8 cellular contexts compared by ENCODE assay signal in genomic region chr19:42301646-42302204, GRCh38. TPM values are rescaled to one million over a fixed set of nuclear protein-coding genes. Genes with fewer than 3 reads are reported as not detected.
A peak's percentile ranks its signal among the peaks of the same experiment; 100 is the strongest.
DNase-seq lines count a peak whose midpoint lies in the region; ATAC-seq and TF ChIP-seq lines count a peak whose summit lies in the region.

Gene PRR19 (plus strand): TSS chr19:42302132. CDS start chr19:42309585, 7,453 bp downstream.

- H3K27ac Mint-ChIP-seq in activated naive CD8-positive, alpha-beta T cell treated with anti-CD3 and anti-CD28 coated beads, Interleukin-2, amount 10 ng/mL, durations not matched to agents 7 days and 5 days: peak within 1 kb of the TSS; percentile 86
- peak within 1 kb of the TSS; percentile 88 for H3K27ac Mint-ChIP-seq in stimulated activated naive B cell treated with anti-CD40 and anti-IgM and Interleukin-4, amounts not matched to agents 10 μg/mL and 1 μg/mL and 100 μg/mL, for 72 hours

- peaks cover 5% of the 10 kb centered on the region for H3K36me3 ChIP-seq in iPS-15b (ENCODE audit: control insufficient read depth, insufficient read depth, low read length)

- no peaks in the 10 kb centered on the region for H3K9me3 Mint-ChIP-seq in activated naive CD8-positive, alpha-beta T cell treated with anti-CD3 and anti-CD28 coated beads, Interleukin-2, amount 10 ng/mL, durations not matched to agents 7 days and 5 days
- H3K9me3 Mint-ChIP-seq in stimulated activated naive B cell treated with anti-CD40 and anti-IgM and Interleukin-4, amounts not matched to agents 10 μg/mL and 1 μg/mL and 100 μg/mL, for 72 hours: no peaks in the 10 kb centered on the region

- ATAC-seq in activated naive CD8-positive, alpha-beta T cell treated with anti-CD3 and anti-CD28 coated beads, Interleukin-2, amount 10 ng/mL, durations not matched to agents 7 days and 5 days (ENCODE audit: low read depth): peak; percentile 27
- ATAC-seq in stimulated activated naive B cell treated with anti-CD40 and anti-IgM and Interleukin-4, amounts not matched to agents 10 μg/mL and 1 μg/mL and 100 μg/mL, for 72 hours (replicated peaks): peak; percentile 15 to 30
- ATAC-seq in HG03095 (IDR thresholded peaks at IDR 0.05; ENCODE audit: unreplicated experiment): no peak

- no peaks in the 10 kb centered on the region for H3K9me3 ChIP-seq in iPS-15b (ENCODE audit: control insufficient read depth, insufficient read depth, low read length)

- H3K36me3 Mint-ChIP-seq in activated naive CD8-positive, alpha-beta T cell treated with anti-CD3 and anti-CD28 coated beads, Interleukin-2, amount 10 ng/mL, durations not matched to agents 7 days and 5 days: peaks cover 6% of the 10 kb centered on the region
- peaks cover 5 to 7% of the 10 kb centered on the region in 2 donors for H3K36me3 Mint-ChIP-seq in stimulated activated naive B cell treated with anti-CD40 and anti-IgM and Interleukin-4, amounts not matched to agents 10 μg/mL and 1 μg/mL and 100 μg/mL, for 72 hours

- H3K27me3 ChIP-seq in HL-60 (ENCODE audit: insufficient read depth, poor library complexity, severe bottlenecking) (no peaks in the 10 kb centered on the region), iPS-15b (ENCODE audit: control insufficient read depth, insufficient read depth, low read length) (no peaks in the 10 kb centered on the region)

- H3K4me3 Mint-ChIP-seq in activated naive CD8-positive, alpha-beta T cell treated with anti-CD3 and anti-CD28 coated beads, Interleukin-2, amount 10 ng/mL, durations not matched to agents 7 days and 5 days: peak within 1 kb of the TSS; percentile 91
- peak within 1 kb of the TSS; percentile 91 to 93 for H3K4me3 Mint-ChIP-seq in stimulated activated naive B cell treated with anti-CD40 and anti-IgM and Interleukin-4, amounts not matched to agents 10 μg/mL and 1 μg/mL and 100 μg/mL, for 72 hours

- TF ChIP-seq CTCF in HL-60 (IDR thresholded peaks at IDR 0.05; ENCODE audit: insufficient read depth, low read length): no peak

- POLR2A ChIA-PET in activated naive CD8-positive, alpha-beta T cell treated with anti-CD3 and anti-CD28 coated beads, Interleukin-2, amount 10 ng/mL, durations not matched to agents 7 days and 5 days (lab: Charles Lee): interaction anchor here (0.7 to 1.6 kb wide), 6 partner anchors 12 to 179 kb away, joined by 3 to 5 read pairs (median 4); partner anchors contain the start of gene TMEM145

- H3K4me1 Mint-ChIP-seq in activated naive CD8-positive, alpha-beta T cell treated with anti-CD3 and anti-CD28 coated beads, Interleukin-2, amount 10 ng/mL, durations not matched to agents 7 days and 5 days: peaks cover 21% of the 10 kb centered on the region
- H3K4me1 Mint-ChIP-seq in stimulated activated naive B cell treated with anti-CD40 and anti-IgM and Interleukin-4, amounts not matched to agents 10 μg/mL and 1 μg/mL and 100 μg/mL, for 72 hours: peaks cover 19 to 29% of the 10 kb centered on the region in 2 donors

- H3K27me3 Mint-ChIP-seq in activated naive CD8-positive, alpha-beta T cell treated with anti-CD3 and anti-CD28 coated beads, Interleukin-2, amount 10 ng/mL, durations not matched to agents 7 days and 5 days: no peaks in the 10 kb centered on the region
- no peaks in the 10 kb centered on the region for H3K27me3 Mint-ChIP-seq in stimulated activated naive B cell treated with anti-CD40 and anti-IgM and Interleukin-4, amounts not matched to agents 10 μg/mL and 1 μg/mL and 100 μg/mL, for 72 hours

- peak within 1 kb of the TSS; percentile 66 for H3K27ac ChIP-seq in HL-60 (replicated peaks)

- H3K4me3 ChIP-seq in HL-60 (replicated peaks; ENCODE audit: insufficient read depth, low read length): peak within 1 kb of the TSS; percentile 72
- peak within 1 kb of the TSS; percentile 84 for H3K4me3 ChIP-seq in iPS-15b (ENCODE audit: low read depth, low read length)

- DNase-seq in NCI-H1417 (lab: John Stamatoyannopoulos, UW): peak in 2 of 3 experiments; percentile 56 to 63
- DNase-seq in NCI-H1417 treated with DMSO at 0.1 percent for 48 hours (lab: John Stamatoyannopoulos, UW): no peak
- DNase-seq in HL-60 (ENCODE audit: low read depth in 1 of 2, low spot score in 1 of 2): peak in 1 of 2 experiments; percentile 34
- DNase-seq in activated naive CD8-positive, alpha-beta T cell treated with anti-CD3 and anti-CD28 coated beads, Interleukin-2, amount 10 ng/mL, durations not matched to agents 7 days and 5 days: no peak
- no peak for DNase-seq in stimulated activated naive B cell treated with anti-CD40 and anti-IgM and Interleukin-4, amounts not matched to agents 10 μg/mL and 1 μg/mL and 100 μg/mL, for 72 hours
- DNase-seq in medulla oblongata (ENCODE audit: extremely low spot score): no peak

- H3K4me1 ChIP-seq in iPS-15b (ENCODE audit: control insufficient read depth, insufficient read depth, low read length): peaks cover 8% of the 10 kb centered on the region

- peak within 1 kb of the TSS; percentile 85 for H3K9ac ChIP-seq in iPS-15b (ENCODE audit: low read depth, low read length)

RNA-seq across cellular contexts. Expression of gene PRR19, which starts in this region (rescaled TPM):
- under 1 TPM in 1 of 2 experiments, not detected in 1; 0.57 TPM for total RNA-seq in activated naive CD8-positive, alpha-beta T cell treated with anti-CD3 and anti-CD28 coated beads, Interleukin-2, amount 10 ng/mL, durations not matched to agents 7 days and 5 days

Comparison
In these comparisons a context has a peak if more than half of its experiments do, and no peak if none do; other contexts are left out.
1. DNase-seq: peak in NCI-H1417 (2 of 3); none in NCI-H1417 treated with DMSO at 0.1 percent for 48 hours (single experiment), activated naive CD8-positive, alpha-beta T cell treated with anti-CD3 and anti-CD28 coated beads, Interleukin-2, amount 10 ng/mL, durations not matched to agents 7 days and 5 days (single experiment), stimulated activated naive B cell treated with anti-CD40 and anti-IgM and Interleukin-4, amounts not matched to agents 10 μg/mL and 1 μg/mL and 100 μg/mL, for 72 hours (single experiment) and medulla oblongata (single experiment).
2. Peak in ATAC-seq in activated naive CD8-positive, alpha-beta T cell treated with anti-CD3 and anti-CD28 coated beads, Interleukin-2, amount 10 ng/mL, durations not matched to agents 7 days and 5 days; RNA of the gene not detected or under 1 TPM.